ENCODE assay signal across 9 cellular contexts in genomic region chr21:43721225-43721605, GRCh38. TPM values are rescaled to one million over a fixed set of nuclear protein-coding genes. Genes with fewer than 3 reads are reported as not detected.
DNase-seq lines count a peak whose midpoint lies in the region; ATAC-seq and TF ChIP-seq lines count a peak whose summit lies in the region.
"Had no signal": no experiment of that assay in that cellular context is flagged by ENCODE, and none has a peak within 500 bp of the region (broad histone marks: within the 10 kb centered on the region; RNA-seq: fewer than 3 reads in every experiment).

No MANE protein-coding gene starts in this region.

- peaks cover 25 to 42% (median 39%) of the 10 kb centered on the region in 7 donors for H3K4me1 Mint-ChIP-seq in naive thymus-derived CD4-positive, alpha-beta T cell

- H3K27ac ChIP-seq in BLaER1 (no peak overlapping the region), caudate nucleus (ENCODE audit: low read depth, low read length) (peak overlapping the region; percentile 2)
- H3K27ac ChIP-seq in naive thymus-derived CD4-positive, alpha-beta T cell (ENCODE audit: low read depth, low read length), result no peak overlapping the region

- H3K4me3 Mint-ChIP-seq in naive thymus-derived CD4-positive, alpha-beta T cell, result peak overlapping the region; percentile 77 to 93 (median 86)

- H3K27ac Mint-ChIP-seq in naive thymus-derived CD4-positive, alpha-beta T cell, result peak overlapping the region in 4 of 9 donors; percentile 44 to 76 (median 56)

- no peak for ATAC-seq in naive thymus-derived CD4-positive, alpha-beta T cell
- no peak for ATAC-seq in GM18873 (IDR thresholded peaks at IDR 0.05; ENCODE audit: low FRiP score, unreplicated experiment)

- no peak overlapping the region for H3K9ac ChIP-seq in BLaER1

- CTCF ChIA-PET in naive thymus-derived CD4-positive, alpha-beta T cell (lab: Charles Lee), result interaction anchor here (0.7 kb wide), 1 partner anchor 15 kb away, joined by 3 read pairs; no protein-coding TSS in a partner anchor

- intact Hi-C loops in naive thymus-derived CD4-positive, alpha-beta T cell (cut with micrococcal nuclease), result no loop called here

- H3K36me3 ChIP-seq in BLaER1, result 0 out of 2 replicates have a peak, but pooled peaks cover 9% of the 10 kb centered on the region
- peaks cover 0 to 5% (median 0%) of the 10 kb centered on the region in 3 experiments for H3K36me3 ChIP-seq in naive thymus-derived CD4-positive, alpha-beta T cell (ENCODE audit: control insufficient read depth in 2 of 3, insufficient read depth in 3 of 3, low read length in 3 of 3)

- H3K4me1 ChIP-seq in BLaER1, result peaks cover 84% of the 10 kb centered on the region
- H3K4me1 ChIP-seq in naive thymus-derived CD4-positive, alpha-beta T cell (ENCODE audit: control insufficient read depth in 2 of 2, insufficient read depth in 2 of 2, low read length in 2 of 2), result peaks cover 12 to 25% of the 10 kb centered on the region in 2 donors

- 0 out of 2 replicates have a peak overlapping the region, but pooled peaks have one; percentile 19 for H3K4me2 ChIP-seq in BLaER1

- H3K27me3 Mint-ChIP-seq in naive thymus-derived CD4-positive, alpha-beta T cell, result peaks cover 0 to 16% (median 0%) of the 10 kb centered on the region in 5 donors

- peaks cover 17% of the 10 kb centered on the region; the same call in 1 of the 2 replicates for H3K27me3 ChIP-seq in BLaER1
- no peaks in the 10 kb centered on the region for H3K27me3 ChIP-seq in naive thymus-derived CD4-positive, alpha-beta T cell (ENCODE audit: control insufficient read depth in 2 of 2, insufficient read depth in 2 of 2, low read length in 2 of 2)

- DNase-seq in LNCaP clone FGC (ENCODE audit: low read depth) (no peak), caudate nucleus (lab: John Stamatoyannopoulos, UW) (no peak), DMS53 (lab: John Stamatoyannopoulos, UW) (no peak), globus pallidus (ENCODE audit: low spot score) (no peak), hepatic stellate cell (ENCODE audit: low spot score) (no peak)
- DNase-seq in naive thymus-derived CD4-positive, alpha-beta T cell, result no peak
- DNase-seq: hippocampal formation had no signal

- H3K9me3 ChIP-seq in BLaER1, result no peaks in the 10 kb centered on the region
- no peaks in the 10 kb centered on the region for H3K9me3 ChIP-seq in naive thymus-derived CD4-positive, alpha-beta T cell (ENCODE audit: control insufficient read depth in 2 of 3, low read length in 3 of 3)

- no peak overlapping the region for H3K4me3 ChIP-seq in BLaER1
- peak overlapping the region; percentile 92 for H3K4me3 ChIP-seq in LNCaP clone FGC (ENCODE audit: low read depth, low read length)
- no peak overlapping the region for H3K4me3 ChIP-seq in naive thymus-derived CD4-positive, alpha-beta T cell (ENCODE audit: low read length)

- H3K9me3 Mint-ChIP-seq in naive thymus-derived CD4-positive, alpha-beta T cell, result no peaks in the 10 kb centered on the region

- no peak for TF ChIP-seq CTCF in LNCaP clone FGC (IDR thresholded peaks at IDR 0.05; ENCODE audit: control insufficient read depth, extremely low read depth, insufficient read depth)

- peaks cover 0 to 4% (median 0%) of the 10 kb centered on the region in 5 donors for H3K36me3 Mint-ChIP-seq in naive thymus-derived CD4-positive, alpha-beta T cell

- H4K20me1 ChIP-seq in BLaER1, result peaks cover 75% of the 10 kb centered on the region

- POLR2A ChIA-PET in naive thymus-derived CD4-positive, alpha-beta T cell (lab: Charles Lee), result interaction anchor here (0.6 kb wide), 1 partner anchor 9 kb away, joined by 5 read pairs; no protein-coding TSS in a partner anchor

RNA-seq across cellular contexts. Expression of gene PDXK, which starts 2.3 kb away (rescaled TPM):
- 100 to 1,000 TPM in 1 of 5 experiments, 10 to 100 TPM in 4; 71.1 to 103 (median 97.0) TPM for total RNA-seq in naive thymus-derived CD4-positive, alpha-beta T cell
- polyA plus RNA-seq in naive thymus-derived CD4-positive, alpha-beta T cell, result 10 to 100 TPM; 27.8 to 40.3 TPM

RNA-seq across cellular contexts. Expression of gene CSTB, which starts 54.9 kb away (rescaled TPM):
- 10 to 100 TPM; 14.7 to 66.5 (median 36.6) TPM for total RNA-seq in naive thymus-derived CD4-positive, alpha-beta T cell
- 10 to 100 TPM; 52.2 to 59.7 TPM for polyA plus RNA-seq in naive thymus-derived CD4-positive, alpha-beta T cell
